Comparison of ENCODE assay signal across 21 cellular contexts in the genomic region with DNA sequence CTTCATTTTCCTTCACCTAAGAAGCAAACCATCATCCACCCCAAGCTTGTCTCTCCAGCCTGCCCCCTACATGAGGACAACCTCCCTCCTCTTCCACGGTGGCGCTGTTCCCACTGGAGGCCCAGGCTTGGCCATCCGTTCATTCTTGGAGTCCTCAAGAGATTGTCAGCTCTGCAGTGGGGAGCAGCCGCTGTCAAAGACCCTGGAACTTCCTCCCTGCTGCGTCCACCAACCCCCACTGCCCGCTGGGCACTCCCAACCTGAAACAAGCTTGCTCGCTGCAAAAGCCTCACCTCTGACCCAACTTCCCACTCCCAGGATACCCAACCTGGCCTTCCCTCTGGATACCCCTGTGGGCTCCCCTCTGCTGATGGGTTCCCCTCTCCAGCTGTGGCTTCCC.
"Had no signal": no experiment of that assay in that cellular context is flagged by ENCODE, and none has a peak within 500 bp of the region (broad histone marks: within the 10 kb centered on the region; RNA-seq: fewer than 3 reads in every experiment).

No MANE protein-coding gene starts in this region.

- FAIRE-seq: TTC549 had no signal

- H3K4me3 ChIP-seq: cardiac muscle cell, lower lobe of right lung, sigmoid colon, stomach, testis, upper lobe of left lung had no signal

- H3K27me3 Mint-ChIP-seq: activated CD4-positive, alpha-beta T cell treated with anti-CD3 and anti-CD28 coated beads for 36 hours; activated CD8-positive, alpha-beta T cell treated with anti-CD3 and anti-CD28 coated beads for 36 hours; activated naive CD8-positive, alpha-beta T cell treated with anti-CD3 and anti-CD28 coated beads, Interleukin-2, amount 10 ng/mL, durations not matched to agents 7 days and 5 days; activated T-cell treated with anti-CD3 and anti-CD28 coated beads, Interleukin-2, amount 50 U/mL, for 24 hours; effector memory CD8-positive, alpha-beta T cell had no signal

- H3K4me1 Mint-ChIP-seq: activated CD4-positive, alpha-beta T cell treated with anti-CD3 and anti-CD28 coated beads for 36 hours; activated naive CD8-positive, alpha-beta T cell treated with anti-CD3 and anti-CD28 coated beads, Interleukin-2, amount 10 ng/mL, durations not matched to agents 7 days and 5 days; mesothelial cell of epicardium; nephron; stimulated activated effector memory CD8-positive, alpha-beta T cell treated with anti-CD3 and anti-CD28 coated beads, Interleukin-12 subunit alpha, Interleukin-12 subunit beta, amount 100 ng/mL, for 72 hours; WTC11 had no signal

- ATAC-seq: activated CD4-positive, alpha-beta T cell treated with anti-CD3 and anti-CD28 coated beads for 36 hours; activated CD8-positive, alpha-beta T cell treated with anti-CD3 and anti-CD28 coated beads for 36 hours; effector memory CD8-positive, alpha-beta T cell; stimulated activated effector memory CD8-positive, alpha-beta T cell treated with anti-CD3 and anti-CD28 coated beads, Interleukin-12 subunit alpha, Interleukin-12 subunit beta, amount 100 ng/mL, for 72 hours; WTC11 had no signal

- H3K27ac ChIP-seq: cardiac muscle cell, lower lobe of right lung, stomach, testis, upper lobe of left lung had no signal

- H3K4me3 Mint-ChIP-seq: activated CD4-positive, alpha-beta T cell treated with anti-CD3 and anti-CD28 coated beads for 36 hours; activated CD8-positive, alpha-beta T cell treated with anti-CD3 and anti-CD28 coated beads for 36 hours; activated naive CD8-positive, alpha-beta T cell treated with anti-CD3 and anti-CD28 coated beads, Interleukin-2, amount 10 ng/mL, durations not matched to agents 7 days and 5 days; activated T-cell treated with anti-CD3 and anti-CD28 coated beads, Interleukin-2, amount 50 U/mL, for 24 hours; effector memory CD8-positive, alpha-beta T cell; mesothelial cell of epicardium; nephron; stimulated activated effector memory CD8-positive, alpha-beta T cell treated with anti-CD3 and anti-CD28 coated beads, Interleukin-12 subunit alpha, Interleukin-12 subunit beta, amount 100 ng/mL, for 72 hours; T-helper 2 cell treated with Interferon-gamma antibody and Interleukin-4, amounts not matched to agents 5 μg/mL and 100 μg/mL, for 36 hours; WTC11 had no signal

- H3K36me3 ChIP-seq: cardiac muscle cell, lower lobe of right lung, sigmoid colon, stomach, upper lobe of left lung had no signal

- H3K27me3 ChIP-seq: cardiac muscle cell, sigmoid colon, stomach, testis, upper lobe of left lung had no signal

- H3K36me3 Mint-ChIP-seq: mesothelial cell of epicardium; stimulated activated effector memory CD8-positive, alpha-beta T cell treated with anti-CD3 and anti-CD28 coated beads, Interleukin-12 subunit alpha, Interleukin-12 subunit beta, amount 100 ng/mL, for 72 hours; WTC11 had no signal

- H3K9me3 ChIP-seq: lower lobe of right lung, sigmoid colon, stomach, testis, upper lobe of left lung had no signal

- DNase-seq: activated CD4-positive, alpha-beta T cell treated with anti-CD3 and anti-CD28 coated beads for 36 hours; activated CD8-positive, alpha-beta T cell treated with anti-CD3 and anti-CD28 coated beads for 36 hours; activated naive CD4-positive, alpha-beta T cell treated with Interleukin-2 at 50 U/mL for 16 hours; activated naive CD8-positive, alpha-beta T cell treated with anti-CD3 and anti-CD28 coated beads, Interleukin-2, amount 10 ng/mL, durations not matched to agents 7 days and 5 days; activated T-cell treated with anti-CD3 and anti-CD28 coated beads, Interleukin-2, amount 50 U/mL, for 24 hours; effector memory CD8-positive, alpha-beta T cell; lower lobe of right lung; occipital lobe; sigmoid colon; stimulated activated CD4-positive, alpha-beta T cell treated with anti-CD3 and anti-CD28 coated beads, Interleukin-4, amount 100 ng/mL, for 24 hours; stomach; upper lobe of left lung had no signal

- H3K27ac Mint-ChIP-seq: activated CD4-positive, alpha-beta T cell treated with anti-CD3 and anti-CD28 coated beads for 36 hours; activated CD8-positive, alpha-beta T cell treated with anti-CD3 and anti-CD28 coated beads for 36 hours; activated naive CD8-positive, alpha-beta T cell treated with anti-CD3 and anti-CD28 coated beads, Interleukin-2, amount 10 ng/mL, durations not matched to agents 7 days and 5 days; activated T-cell treated with anti-CD3 and anti-CD28 coated beads, Interleukin-2, amount 50 U/mL, for 24 hours; activated T-helper 2 cell treated with anti-CD3 and anti-CD28 coated beads, Interferon-gamma antibody, Interleukin-2, Interleukin-4, amounts not matched to agents 10 μg/mL and 5 μg/mL and 100 μg/mL, durations not matched to agents 14 hours and 24 hours and 36 hours; effector memory CD8-positive, alpha-beta T cell; mesothelial cell of epicardium; nephron; stimulated activated effector memory CD8-positive, alpha-beta T cell treated with anti-CD3 and anti-CD28 coated beads, Interleukin-12 subunit alpha, Interleukin-12 subunit beta, amount 100 ng/mL, for 72 hours; T-helper 2 cell treated with Interferon-gamma antibody and Interleukin-4, amounts not matched to agents 5 μg/mL and 100 μg/mL, for 36 hours; WTC11 had no signal

- H3K9me3 Mint-ChIP-seq: activated CD8-positive, alpha-beta T cell treated with anti-CD3 and anti-CD28 coated beads for 36 hours; activated naive CD8-positive, alpha-beta T cell treated with anti-CD3 and anti-CD28 coated beads, Interleukin-2, amount 10 ng/mL, durations not matched to agents 7 days and 5 days; activated T-cell treated with anti-CD3 and anti-CD28 coated beads, Interleukin-2, amount 50 U/mL, for 24 hours; activated T-helper 2 cell treated with anti-CD3 and anti-CD28 coated beads, Interferon-gamma antibody, Interleukin-2, Interleukin-4, amounts not matched to agents 10 μg/mL and 5 μg/mL and 100 μg/mL, durations not matched to agents 14 hours and 24 hours and 36 hours; effector memory CD8-positive, alpha-beta T cell; nephron; stimulated activated effector memory CD8-positive, alpha-beta T cell treated with anti-CD3 and anti-CD28 coated beads, Interleukin-12 subunit alpha, Interleukin-12 subunit beta, amount 100 ng/mL, for 72 hours; T-helper 2 cell treated with Interferon-gamma antibody and Interleukin-4, amounts not matched to agents 5 μg/mL and 100 μg/mL, for 36 hours had no signal
